In the genomic region with DNA sequence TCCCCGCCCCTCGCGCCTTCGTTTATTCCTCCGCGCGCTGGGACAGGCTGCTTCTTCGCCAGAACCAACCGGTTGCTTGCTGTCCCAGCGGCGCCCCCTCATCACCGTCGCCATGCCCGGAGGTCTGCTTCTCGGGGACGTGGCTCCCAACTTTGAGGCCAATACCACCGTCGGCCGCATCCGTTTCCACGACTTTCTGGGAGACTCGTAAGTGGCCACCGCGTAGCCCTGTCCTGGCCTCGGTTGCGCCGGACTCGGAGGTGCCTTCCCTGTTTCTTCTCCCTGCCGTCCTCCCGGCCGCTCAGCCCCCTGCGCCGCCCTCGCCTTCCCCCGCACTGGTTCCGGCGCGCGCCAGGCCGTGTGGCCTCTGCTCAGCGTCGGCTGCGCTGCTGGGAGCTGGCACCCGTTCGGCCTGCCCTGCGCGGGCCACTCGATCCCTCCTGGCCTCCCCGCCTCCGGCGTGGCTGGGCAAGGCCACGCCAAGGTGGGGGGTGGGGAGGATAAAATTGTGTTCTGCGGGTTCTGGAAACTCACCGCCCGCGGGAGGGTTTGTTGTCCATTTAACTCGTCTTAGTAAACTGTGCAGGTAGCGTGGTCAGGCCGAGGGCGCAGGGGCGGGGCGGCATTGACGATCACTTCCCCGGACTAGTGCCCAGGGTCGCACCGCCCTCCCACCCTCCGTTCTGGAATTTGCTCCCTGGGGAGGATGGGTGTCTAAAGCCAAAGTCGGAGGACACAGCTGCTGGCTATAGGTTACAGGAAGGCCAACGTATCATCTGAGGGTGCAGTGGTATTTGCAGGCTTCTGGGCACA, we compare ENCODE assay signal across 8 cellular contexts.
DNase-seq lines count a peak whose midpoint lies in the region; ATAC-seq and TF ChIP-seq lines count a peak whose summit lies in the region.

PRDX6 (plus strand) TSS at position 50 of the 813 bp plus-strand sequence; CDS start at position 113, 63 bp downstream.

- DNase-seq in activated T-cell treated with anti-CD3 and anti-CD28 coated beads for 4 hours, result peak; percentile 76
- DNase-seq in activated T-cell treated with anti-CD3 and anti-CD28 coated beads, Interleukin-2, amount 50 U/mL, for 1 hour, result no peak
- DNase-seq in NCI-H1092 (lab: John Stamatoyannopoulos, UW), result peak; percentile 84
- DNase-seq in T-helper 22 cell (ENCODE audit: low read depth), result peak; percentile 75
- DNase-seq in choroid plexus epithelial cell (ENCODE audit: low read depth), result peak; percentile 87
- peak; percentile 79 for DNase-seq in kidney glomerular epithelial cell (lab: John Stamatoyannopoulos, UW)
- DNase-seq in stimulated activated CD4-positive, alpha-beta T cell treated with anti-CD3 and anti-CD28 coated beads, TNF-alpha, amount 100 ng/mL, for 4 hours (ENCODE audit: low read depth in 3 of 3), result peak in 2 of 3 experiments; percentile 70 to 75

- ATAC-seq in HG02642 (IDR thresholded peaks at IDR 0.05; ENCODE audit: poor library complexity, unreplicated experiment), result peak; percentile 66

- no peak for TF ChIP-seq CTCF in choroid plexus epithelial cell (conservative IDR thresholded peaks at IDR 0.05; ENCODE audit: low read depth, low read length)

- H3K4me3 ChIP-seq in choroid plexus epithelial cell (ENCODE audit: low read depth, low read length), result peak within 1 kb of the TSS; percentile 87
